11 cellular contexts compared by ENCODE assay signal in genomic region chr2:46363535-46364170, GRCh38.
DNase-seq lines count a peak whose midpoint lies in the region; FAIRE-seq and TF ChIP-seq lines count a peak whose summit lies in the region.
"Had no signal": no experiment of that assay in that cellular context is flagged by ENCODE, and none has a peak within 500 bp of the region (broad histone marks: within the 10 kb centered on the region; RNA-seq: fewer than 3 reads in every experiment).

No MANE protein-coding gene starts in this region.

- peaks cover 35% of the 10 kb centered on the region for H3K4me1 Mint-ChIP-seq in activated CD4-positive, alpha-beta T cell treated with anti-CD3 and anti-CD28 coated beads, Interleukin-2, amount 10 ng/mL, durations not matched to agents 24 days and 14 days

- peak overlapping the region; percentile 7 for H3K27ac Mint-ChIP-seq in activated CD4-positive, alpha-beta T cell treated with anti-CD3 and anti-CD28 coated beads, Interleukin-2, amount 10 ng/mL, durations not matched to agents 24 days and 14 days
- H3K27ac Mint-ChIP-seq: activated naive CD4-positive, alpha-beta T cell treated with anti-CD3 and anti-CD28 coated beads, Interleukin-2, amount 50 U/mL, for 24 hours had no signal

- peaks cover 6% of the 10 kb centered on the region for H3K27me3 Mint-ChIP-seq in activated CD4-positive, alpha-beta T cell treated with anti-CD3 and anti-CD28 coated beads, Interleukin-2, amount 10 ng/mL, durations not matched to agents 24 days and 14 days
- H3K27me3 Mint-ChIP-seq: activated naive CD4-positive, alpha-beta T cell treated with anti-CD3 and anti-CD28 coated beads, Interleukin-2, amount 50 U/mL, for 24 hours; T-cell had no signal

- no peak overlapping the region for H3K4me3 Mint-ChIP-seq in activated CD4-positive, alpha-beta T cell treated with anti-CD3 and anti-CD28 coated beads, Interleukin-2, amount 10 ng/mL, durations not matched to agents 24 days and 14 days
- H3K4me3 Mint-ChIP-seq: activated naive CD4-positive, alpha-beta T cell treated with anti-CD3 and anti-CD28 coated beads, Interleukin-2, amount 50 U/mL, for 24 hours; T-cell had no signal

- WGBS in small intestine, 3 donors = 65 to 83% (median 74%) methylated on average over 4 of the region's 4 CpGs

- H3K4me3 ChIP-seq in epithelial cell of esophagus (ENCODE audit: low read length) (no peak overlapping the region), small intestine (ENCODE audit: low read depth in 1 of 2, low read length in 2 of 2) (no peak overlapping the region)

- H3K27me3 ChIP-seq in small intestine (ENCODE audit: control insufficient read depth in 2 of 2, insufficient read depth in 2 of 2, low read length in 2 of 2) = no peaks in the 10 kb centered on the region

- no peaks in the 10 kb centered on the region for H3K9me3 Mint-ChIP-seq in activated CD4-positive, alpha-beta T cell treated with anti-CD3 and anti-CD28 coated beads, Interleukin-2, amount 10 ng/mL, durations not matched to agents 24 days and 14 days
- H3K9me3 Mint-ChIP-seq: activated naive CD4-positive, alpha-beta T cell treated with anti-CD3 and anti-CD28 coated beads, Interleukin-2, amount 50 U/mL, for 24 hours; T-cell had no signal

- H3K27ac ChIP-seq in small intestine (ENCODE audit: low read depth in 1 of 2, low read length in 1 of 2) = no peak overlapping the region

- H3K4me1 ChIP-seq in small intestine (ENCODE audit: control insufficient read depth in 2 of 2, insufficient read depth in 1 of 2, low read depth in 1 of 2, low read length in 1 of 2) = peaks cover 0 to 6% of the 10 kb centered on the region in 2 donors

- intact Hi-C loops in activated CD4-positive, alpha-beta T cell treated with anti-CD3 and anti-CD28 coated beads, Interleukin-2, amount 10 ng/mL, durations not matched to agents 24 days and 14 days (cut with micrococcal nuclease) = loop anchor here (1.0 to 5.0 kb wide), 5 partner anchors 11 to 371 kb away; no protein-coding TSS in a partner anchor

- no peak for FAIRE-seq in small intestine (lab: Jason Lieb, UNC)

- H3K36me3 ChIP-seq in small intestine (ENCODE audit: control insufficient read depth in 2 of 2, insufficient read depth in 2 of 2, low read length in 2 of 2) = peaks cover 10 to 23% of the 10 kb centered on the region in 2 donors

- H3K9me3 ChIP-seq in small intestine (ENCODE audit: control insufficient read depth, low read depth) = no peaks in the 10 kb centered on the region

- H3K36me3 Mint-ChIP-seq in activated CD4-positive, alpha-beta T cell treated with anti-CD3 and anti-CD28 coated beads, Interleukin-2, amount 10 ng/mL, durations not matched to agents 24 days and 14 days (ENCODE audit: low read depth) = peaks cover 14% of the 10 kb centered on the region
- H3K36me3 Mint-ChIP-seq: activated naive CD4-positive, alpha-beta T cell treated with anti-CD3 and anti-CD28 coated beads, Interleukin-2, amount 50 U/mL, for 24 hours; T-cell had no signal

- DNase-seq in activated CD4-positive, alpha-beta T cell treated with anti-CD3 and anti-CD28 coated beads, Interleukin-2, amount 10 ng/mL, durations not matched to agents 24 days and 14 days = peak; percentile 74
- DNase-seq in activated CD4-positive, alpha-beta T cell treated with anti-CD3 and anti-CD28 coated beads, Interleukin-2, amount 50 U/mL, for 4 hours = no peak
- DNase-seq in OCI-M1 (lab: John Stamatoyannopoulos, UW) = peak; percentile 52
- DNase-seq in epithelial cell of esophagus (ENCODE audit: low read depth) = peak; percentile 44
- peak; percentile 19 for DNase-seq in small intestine
- DNase-seq in superior temporal gyrus (ENCODE audit: extremely low spot score) = no peak
- DNase-seq in NCI-H1436 treated with DMSO at 0.1 percent for 48 hours (lab: John Stamatoyannopoulos, UW) = no peak
- DNase-seq in stimulated activated CD4-positive, alpha-beta T cell treated with anti-CD3 and anti-CD28 coated beads, Interleukin-4, amount 100 ng/mL, for 1 hour = no peak
- DNase-seq: ACHN, T-cell had no signal

- no peak for TF ChIP-seq CTCF in epithelial cell of esophagus (IDR thresholded peaks at IDR 0.05; ENCODE audit: insufficient read depth, low read depth, low read length, missing control alignments)

Comparison
In these comparisons a context has a peak if more than half of its experiments do, and no peak if none do; other contexts are left out.
1. DNase-seq: peak in activated CD4-positive, alpha-beta T cell treated with anti-CD3 and anti-CD28 coated beads, Interleukin-2, amount 10 ng/mL, durations not matched to agents 24 days and 14 days (single experiment), OCI-M1 (single experiment), epithelial cell of esophagus (single experiment) and small intestine (single experiment); none in activated CD4-positive, alpha-beta T cell treated with anti-CD3 and anti-CD28 coated beads, Interleukin-2, amount 50 U/mL, for 4 hours (0 of 2), superior temporal gyrus (single experiment), NCI-H1436 treated with DMSO at 0.1 percent for 48 hours (single experiment) and stimulated activated CD4-positive, alpha-beta T cell treated with anti-CD3 and anti-CD28 coated beads, Interleukin-4, amount 100 ng/mL, for 1 hour (single experiment).